ENCODE assay signal across 15 cellular contexts in genomic region chr5:54876-55569, GRCh38. TPM values are rescaled to one million over a fixed set of nuclear protein-coding genes. Genes with fewer than 3 reads are reported as not detected.
A peak's percentile ranks its signal among the peaks of the same experiment; 100 is the strongest.
DNase-seq lines count a peak whose midpoint lies in the region; ATAC-seq and TF ChIP-seq lines count a peak whose summit lies in the region.
"Had no signal": no experiment of that assay in that cellular context is flagged by ENCODE, and none has a peak within 500 bp of the region (broad histone marks: within the 10 kb centered on the region; RNA-seq: fewer than 3 reads in every experiment).

No MANE protein-coding gene starts in this region.

- no peaks in the 10 kb centered on the region for H3K4me1 Mint-ChIP-seq in CD4-positive, alpha-beta T cell (ENCODE audit: low read depth)
- H3K4me1 Mint-ChIP-seq in T-helper 17 cell (no peaks in the 10 kb centered on the region), naive B cell (peaks cover 0 to 8% (median 4%) of the 10 kb centered on the region in 3 donors)
- H3K4me1 Mint-ChIP-seq: activated CD8-positive, alpha-beta memory T cell treated with anti-CD3 and anti-CD28 coated beads, Interleukin-2, amount 10 ng/mL, durations not matched to agents 7 days and 5 days; CD14-positive monocyte had no signal

- no peak for ATAC-seq in CD4-positive, alpha-beta T cell (ENCODE audit: poor library complexity)
- no peak for ATAC-seq in T-helper 17 cell
- ATAC-seq in naive B cell (ENCODE audit: low read depth in 2 of 2) = no peak
- no peak for ATAC-seq in GM19452 (IDR thresholded peaks at IDR 0.05; ENCODE audit: unreplicated experiment)
- ATAC-seq in foreskin keratinocyte = no peak
- ATAC-seq in gastroesophageal sphincter = no peak
- ATAC-seq: activated CD8-positive, alpha-beta memory T cell treated with anti-CD3 and anti-CD28 coated beads, Interleukin-2, amount 10 ng/mL, durations not matched to agents 7 days and 5 days had no signal

- no peaks in the 10 kb centered on the region for H3K36me3 ChIP-seq in gastroesophageal sphincter
- H3K36me3 ChIP-seq: adrenal gland, left lung, neutrophil had no signal

- no peaks in the 10 kb centered on the region for H3K9me3 ChIP-seq in CD4-positive, alpha-beta T cell (ENCODE audit: control insufficient read depth, low read length)
- H3K9me3 ChIP-seq in T-helper 17 cell (ENCODE audit: control insufficient read depth, low read length, poor library complexity, severe bottlenecking) (peaks cover 2% of the 10 kb centered on the region), gastroesophageal sphincter (no peaks in the 10 kb centered on the region)
- H3K9me3 ChIP-seq: adrenal gland, neutrophil had no signal

- POLR2A ChIA-PET in CD4-positive, alpha-beta T cell (lab: Charles Lee) = no interaction called here

- CTCF ChIA-PET in CD4-positive, alpha-beta T cell (lab: Charles Lee) = no interaction called here

- no peaks in the 10 kb centered on the region for H3K36me3 Mint-ChIP-seq in CD4-positive, alpha-beta T cell (ENCODE audit: low read depth)
- H3K36me3 Mint-ChIP-seq in T-helper 17 cell (ENCODE audit: low read depth) (no peaks in the 10 kb centered on the region), naive B cell (peaks cover 0 to 20% of the 10 kb centered on the region in 2 donors)

- TF ChIP-seq POLR2A in gastroesophageal sphincter (IDR thresholded peaks at IDR 0.05) = no peak

- intact Hi-C loops in CD4-positive, alpha-beta T cell (cut with DNase I, micrococcal nuclease) = no loop called here

- H3K4me3 Mint-ChIP-seq in CD4-positive, alpha-beta T cell = peak overlapping the region; percentile 54
- peak overlapping the region; percentile 60 for H3K4me3 Mint-ChIP-seq in T-helper 17 cell
- peak overlapping the region in 6 of 8 donors; percentile 11 to 64 (median 46) for H3K4me3 Mint-ChIP-seq in naive B cell
- H3K4me3 Mint-ChIP-seq: activated CD8-positive, alpha-beta memory T cell treated with anti-CD3 and anti-CD28 coated beads, Interleukin-2, amount 10 ng/mL, durations not matched to agents 7 days and 5 days had no signal

- H3K4me1 ChIP-seq in foreskin keratinocyte = no peaks in the 10 kb centered on the region
- peaks cover 0 to 19% (median 12%) of the 10 kb centered on the region in 3 donors for H3K4me1 ChIP-seq in gastroesophageal sphincter
- H3K4me1 ChIP-seq: adrenal gland had no signal

- TF ChIP-seq EP300 in gastroesophageal sphincter (IDR thresholded peaks at IDR 0.05) = no peak

- H3K27ac Mint-ChIP-seq in CD4-positive, alpha-beta T cell = no peak overlapping the region
- H3K27ac Mint-ChIP-seq in T-helper 17 cell (no peak overlapping the region), naive B cell (no peak overlapping the region)
- H3K27ac Mint-ChIP-seq: activated CD8-positive, alpha-beta memory T cell treated with anti-CD3 and anti-CD28 coated beads, Interleukin-2, amount 10 ng/mL, durations not matched to agents 7 days and 5 days; CD14-positive monocyte; stimulated activated naive CD8-positive, alpha-beta T cell treated with anti-CD3 and anti-CD28 coated beads, Interleukin-15, amount 100 ng/mL, for 72 hours had no signal

- no peak for DNase-seq in CD4-positive, alpha-beta T cell
- peak; percentile 54 for DNase-seq in DMS53 treated with DMSO at 0.1 percent for 48 hours (lab: John Stamatoyannopoulos, UW; ENCODE audit: unreplicated experiment)
- no peak for DNase-seq in T-helper 17 cell
- DNase-seq in naive B cell = no peak
- no peak for DNase-seq in foreskin keratinocyte
- DNase-seq: activated CD8-positive, alpha-beta memory T cell treated with anti-CD3 and anti-CD28 coated beads, Interleukin-2, amount 10 ng/mL, durations not matched to agents 7 days and 5 days; adrenal gland; GOT3; NCI-H146; stimulated activated naive CD8-positive, alpha-beta T cell treated with anti-CD3 and anti-CD28 coated beads, Interleukin-15, amount 100 ng/mL, for 72 hours had no signal

- H3K9me3 Mint-ChIP-seq in CD4-positive, alpha-beta T cell = peaks cover 5% of the 10 kb centered on the region
- H3K9me3 Mint-ChIP-seq in naive B cell = peaks cover 1 to 23% (median 10%) of the 10 kb centered on the region in 7 donors

- peaks cover 37% of the 10 kb centered on the region for H3K27me3 ChIP-seq in CD4-positive, alpha-beta T cell (ENCODE audit: control insufficient read depth, insufficient read depth, low read length)
- H3K27me3 ChIP-seq in foreskin keratinocyte (peaks cover 43% of the 10 kb centered on the region), gastroesophageal sphincter (peaks cover 68% of the 10 kb centered on the region)

- WGBS in gastroesophageal sphincter (ENCODE audit: low coverage in 1 of 2), 2 donors = 86% methylated on average over 19 of the region's 28 CpGs; no CpG with 5 or more reads in 1 of the 2 donors

- H3K27me3 Mint-ChIP-seq in CD4-positive, alpha-beta T cell = peaks cover 45% of the 10 kb centered on the region
- H3K27me3 Mint-ChIP-seq in T-helper 17 cell (peaks cover 22% of the 10 kb centered on the region), naive B cell (peaks cover 17 to 68% (median 57%) of the 10 kb centered on the region in 3 donors)

- no peak for TF ChIP-seq CTCF in CD4-positive, alpha-beta T cell (IDR thresholded peaks at IDR 0.05)
- TF ChIP-seq CTCF in foreskin keratinocyte (conservative IDR thresholded peaks at IDR 0.05) (no peak), gastroesophageal sphincter (IDR thresholded peaks at IDR 0.05) (no peak)

- H3K4me3 ChIP-seq in gastroesophageal sphincter = no peak overlapping the region
- H3K4me3 ChIP-seq: left lung had no signal

- H3K27ac ChIP-seq in CD4-positive, alpha-beta T cell (ENCODE audit: low read depth, low read length) = no peak overlapping the region
- H3K27ac ChIP-seq in foreskin keratinocyte (no peak overlapping the region), gastroesophageal sphincter (no peak overlapping the region)
- H3K27ac ChIP-seq: adrenal gland, left lung, neutrophil had no signal

RNA-seq across cellular contexts. Expression of gene PLEKHG4B, which starts 36.9 kb away (rescaled TPM):
- total RNA-seq in CD4-positive, alpha-beta T cell = under 1 TPM; 0.17 to 0.36 TPM
- total RNA-seq in T-helper 17 cell (under 1 TPM in 1 of 2 donors, not detected in 1; 0.55 TPM), foreskin keratinocyte (not detected in 2 replicates), gastroesophageal sphincter (under 1 TPM in 3 of 4 donors, not detected in 1; under 0.01 to 0.66 (median 0.15) TPM)
- polyA plus RNA-seq in naive B cell (ENCODE audit: low read depth in 6 of 6) (under 1 TPM in 1 of 6 donors, not detected in 5; 0.03 TPM), foreskin keratinocyte (not detected in 2 replicates)
- total RNA-seq: activated CD8-positive, alpha-beta memory T cell treated with anti-CD3 and anti-CD28 coated beads, Interleukin-2, amount 10 ng/mL, durations not matched to agents 7 days and 5 days had no signal
- polyA plus RNA-seq: CD14-positive monocyte had no signal
